ENCODE assay signal across 8 cellular contexts in genomic region chr2:42196403-42197267, GRCh38. TPM values are rescaled to one million over a fixed set of nuclear protein-coding genes. Genes with fewer than 3 reads are reported as not detected.
DNase-seq lines count a peak whose midpoint lies in the region; FAIRE-seq lines count a peak whose summit lies in the region.

No MANE protein-coding gene starts in this region.

- no peaks in the 10 kb centered on the region for H3K9me3 ChIP-seq in mesodermal cell (ENCODE audit: control insufficient read depth, low read length)

- H3K27ac ChIP-seq in mesodermal cell (ENCODE audit: low read depth, low read length, severe bottlenecking): peak overlapping the region; percentile 80

- 90% methylated on average over 7 to 8 of the region's 9 CpGs for WGBS in mesodermal cell (ENCODE audit: insufficient coverage in 2 of 2), 2 experiments

- H3K4me3 ChIP-seq in mesodermal cell (ENCODE audit: extremely low read depth, insufficient read depth, low read length, poor library complexity, severe bottlenecking): no peak overlapping the region

- FAIRE-seq in G401.6 (lab: Jason Lieb, UNC): peak; percentile 95

- H3K4me1 ChIP-seq in mesodermal cell (ENCODE audit: control insufficient read depth, insufficient read depth, low read length, poor library complexity, severe bottlenecking): peaks cover 14% of the 10 kb centered on the region

- DNase-seq in ACHN (peak; percentile 88), HuH-7.5 (ENCODE audit: low spot score) (peak; percentile 10), SW480 (ENCODE audit: low spot score) (peak; percentile 70), NCI-H1417 treated with DMSO at 0.1 percent for 48 hours (lab: John Stamatoyannopoulos, UW) (no peak), GM19240 (ENCODE audit: insufficient read length, low spot score) (no peak)
- DNase-seq in effector CD8-positive, alpha-beta T cell (lab: John Stamatoyannopoulos, UW): peak; percentile 17

- peaks cover 19% of the 10 kb centered on the region for H3K36me3 ChIP-seq in mesodermal cell (ENCODE audit: control insufficient read depth, insufficient read depth, low read length)

- in situ Hi-C loops in ACHN (cut with HindIII; ENCODE audit: low pct_ligation_motif_present, low pct_unique_long_range_greater_than_20kb, low sequenced_read_pairs): no loop called here

RNA-seq across cellular contexts. Expression of gene EML4, which starts 27.5 kb away (rescaled TPM):
- polyA plus RNA-seq in mesodermal cell (2013, experiment 1 of 2): 60.0 TPM
- 56.2 TPM for polyA plus RNA-seq in mesodermal cell (2013, experiment 2 of 2)

Comparison
In these comparisons a context has a peak if more than half of its experiments do, and no peak if none do; other contexts are left out.
1. DNase-seq: peak in ACHN (single experiment), HuH-7.5 (single experiment), SW480 (single experiment) and effector CD8-positive, alpha-beta T cell (single experiment); none in NCI-H1417 treated with DMSO at 0.1 percent for 48 hours (single experiment) and GM19240 (single experiment).